ENCODE assay signal across 8 cellular contexts in genomic region chrX:45806410-45807121, GRCh38.
DNase-seq lines count a peak whose midpoint lies in the region; ATAC-seq and TF ChIP-seq lines count a peak whose summit lies in the region.

No MANE protein-coding gene starts in this region.

- no peaks in the 10 kb centered on the region for H3K9me3 ChIP-seq in RWPE2 (ENCODE audit: severe bottlenecking)

- peak overlapping the region; percentile 70 for H3K4me3 Mint-ChIP-seq in nephron progenitor cell

- peaks cover 47% of the 10 kb centered on the region for H3K4me1 Mint-ChIP-seq in nephron progenitor cell

- H3K27ac Mint-ChIP-seq in nephron progenitor cell, result peak overlapping the region; percentile 99

- peaks cover 29% of the 10 kb centered on the region for H3K36me3 ChIP-seq in RWPE2 (ENCODE audit: low read depth)

- H3K4me3 ChIP-seq in RWPE2 (ENCODE audit: severe bottlenecking), result no peak overlapping the region
- H3K4me3 ChIP-seq in choroid plexus epithelial cell (ENCODE audit: low read depth, low read length), result peak overlapping the region; percentile 49

- peaks cover 30% of the 10 kb centered on the region for H3K36me3 Mint-ChIP-seq in nephron progenitor cell (ENCODE audit: low read depth)

- TF ChIP-seq CTCF in RWPE2 (IDR thresholded peaks at IDR 0.05; ENCODE audit: poor library complexity, severe bottlenecking) (no peak), choroid plexus epithelial cell (conservative IDR thresholded peaks at IDR 0.05; ENCODE audit: low read depth, low read length) (no peak), nephron progenitor cell (IDR thresholded peaks at IDR 0.05) (no peak)

- H3K4me1 ChIP-seq in RWPE2 (ENCODE audit: insufficient read depth, poor library complexity, severe bottlenecking), result peaks cover 45% of the 10 kb centered on the region

- peak overlapping the region; percentile 88 for H3K27ac ChIP-seq in RWPE2 (ENCODE audit: poor library complexity, severe bottlenecking)

- DNase-seq in GDM1 (lab: John Stamatoyannopoulos, UW) (peak; percentile 6), H4 (ENCODE audit: low spot score) (peak; percentile 87), RWPE2 (ENCODE audit: low spot score) (no peak), choroid plexus epithelial cell (ENCODE audit: low read depth) (peak; percentile 91), nephron progenitor cell (no peak), NCI-H1105 (lab: John Stamatoyannopoulos, UW) (no peak), middle frontal gyrus (ENCODE audit: extremely low spot score, low spot score) (no peak)

- no peaks in the 10 kb centered on the region for H3K27me3 ChIP-seq in RWPE2 (ENCODE audit: insufficient read depth, poor library complexity, severe bottlenecking)

- ATAC-seq in RWPE2 (ENCODE audit: low read depth) (no peak), GM21576 (IDR thresholded peaks at IDR 0.05; ENCODE audit: unreplicated experiment) (no peak)

- peaks cover 47% of the 10 kb centered on the region for H3K9me3 Mint-ChIP-seq in nephron progenitor cell

- no peaks in the 10 kb centered on the region for H3K27me3 Mint-ChIP-seq in nephron progenitor cell (ENCODE audit: low read depth, poor library complexity)

Comparison
In these comparisons a context has a peak if more than half of its experiments do, and no peak if none do; other contexts are left out.
1. DNase-seq: peak in GDM1 (single experiment), H4 (single experiment) and choroid plexus epithelial cell (single experiment); none in RWPE2 (single experiment), nephron progenitor cell (single experiment), NCI-H1105 (single experiment) and middle frontal gyrus (single experiment).